18 cellular contexts compared by ENCODE assay signal in genomic region chrX:24846551-24847170, GRCh38.
DNase-seq lines count a peak whose midpoint lies in the region; TF ChIP-seq lines count a peak whose summit lies in the region.
"Had no signal": no experiment of that assay in that cellular context is flagged by ENCODE, and none has a peak within 500 bp of the region (broad histone marks: within the 10 kb centered on the region; RNA-seq: fewer than 3 reads in every experiment).

No MANE protein-coding gene starts in this region.

- no peaks in the 10 kb centered on the region for H3K27me3 ChIP-seq in sigmoid colon
- H3K27me3 ChIP-seq in suprapubic skin, result no peaks in the 10 kb centered on the region
- H3K27me3 ChIP-seq: ascending aorta had no signal

- TF ChIP-seq CTCF in cardiac fibroblast (IDR thresholded peaks at IDR 0.05; ENCODE audit: low read depth, low read length) (no peak), progenitor cell of endocrine pancreas (IDR thresholded peaks at IDR 0.05; ENCODE audit: unreplicated experiment) (no peak), sigmoid colon (IDR thresholded peaks at IDR 0.05) (no peak), suprapubic skin (IDR thresholded peaks at IDR 0.05) (no peak)

- H3K36me3 Mint-ChIP-seq in progenitor cell of endocrine pancreas (ENCODE audit: insufficient read depth), result peaks cover 6% of the 10 kb centered on the region

- no peaks in the 10 kb centered on the region for H3K27me3 Mint-ChIP-seq in progenitor cell of endocrine pancreas
- H3K27me3 Mint-ChIP-seq: CD8-positive, alpha-beta memory T cell; stimulated activated memory B cell treated with anti-CD40 and anti-IgM and Interleukin-4, amounts not matched to agents 10 μg/mL and 1 μg/mL and 100 μg/mL, for 72 hours had no signal

- DNase-seq in NCI-H187 treated with DMSO at 0.1 percent for 48 hours (lab: John Stamatoyannopoulos, UW) (peak; percentile 1), NCI-H187 (lab: John Stamatoyannopoulos, UW) (no peak), NCI-H2227 (lab: John Stamatoyannopoulos, UW; ENCODE audit: unreplicated experiment) (peak; percentile 60), cardiac fibroblast (ENCODE audit: low read depth in 2 of 2) (peak; percentile 44 to 63), progenitor cell of endocrine pancreas (ENCODE audit: low spot score, unreplicated experiment) (no peak), sigmoid colon (no peak), suprapubic skin (ENCODE audit: low spot score in 2 of 2) (no peak)
- no peak for DNase-seq in activated CD4-positive, alpha-beta T cell treated with anti-CD3 and anti-CD28 coated beads for 4 hours
- DNase-seq: activated CD8-positive, alpha-beta memory T cell treated with anti-CD3 and anti-CD28 coated beads for 24 hours; CD8-positive, alpha-beta memory T cell; foreskin melanocyte; KG1; NCI-H2171 treated with DMSO at 0.1 percent for 48 hours; PC-9 had no signal

- peak overlapping the region; percentile 49 for H3K27ac Mint-ChIP-seq in progenitor cell of endocrine pancreas
- H3K27ac Mint-ChIP-seq: activated T-helper 2 cell treated with anti-CD3 and anti-CD28 coated beads, Interferon-gamma antibody, Interleukin-2, Interleukin-4, amounts not matched to agents 10 μg/mL and 5 μg/mL and 100 μg/mL, durations not matched to agents 14 hours and 24 hours and 36 hours; CD8-positive, alpha-beta memory T cell; stimulated activated memory B cell treated with anti-CD40 and anti-IgM and Interleukin-4, amounts not matched to agents 10 μg/mL and 1 μg/mL and 100 μg/mL, for 72 hours had no signal

- TF ChIP-seq POLR2A in sigmoid colon (IDR thresholded peaks at IDR 0.05), result no peak
- no peak for TF ChIP-seq POLR2A in suprapubic skin (IDR thresholded peaks at IDR 0.05)

- no peaks in the 10 kb centered on the region for H3K4me1 ChIP-seq in sigmoid colon
- H3K4me1 ChIP-seq in suprapubic skin, result no peaks in the 10 kb centered on the region
- H3K4me1 ChIP-seq: ascending aorta had no signal

- TF ChIP-seq EP300 in sigmoid colon (IDR thresholded peaks at IDR 0.05) (no peak), suprapubic skin (IDR thresholded peaks at IDR 0.05) (no peak)

- no peak overlapping the region for H3K4me3 Mint-ChIP-seq in progenitor cell of endocrine pancreas (ENCODE audit: low read depth)
- H3K4me3 Mint-ChIP-seq: CD8-positive, alpha-beta memory T cell; stimulated activated memory B cell treated with anti-CD40 and anti-IgM and Interleukin-4, amounts not matched to agents 10 μg/mL and 1 μg/mL and 100 μg/mL, for 72 hours had no signal

- 74 to 86% methylated on average over 3 of the region's 3 CpGs for WGBS in sigmoid colon, 2 donors
- 37% methylated on average over 3 of the region's 3 CpGs for WGBS in suprapubic skin

- no peaks in the 10 kb centered on the region for H3K9me3 Mint-ChIP-seq in progenitor cell of endocrine pancreas (ENCODE audit: low read depth)
- H3K9me3 Mint-ChIP-seq: activated T-helper 2 cell treated with anti-CD3 and anti-CD28 coated beads, Interferon-gamma antibody, Interleukin-2, Interleukin-4, amounts not matched to agents 10 μg/mL and 5 μg/mL and 100 μg/mL, durations not matched to agents 14 hours and 24 hours and 36 hours; CD8-positive, alpha-beta memory T cell; stimulated activated memory B cell treated with anti-CD40 and anti-IgM and Interleukin-4, amounts not matched to agents 10 μg/mL and 1 μg/mL and 100 μg/mL, for 72 hours had no signal

- peaks cover 4% of the 10 kb centered on the region for H3K4me1 Mint-ChIP-seq in progenitor cell of endocrine pancreas (ENCODE audit: low read depth)
- H3K4me1 Mint-ChIP-seq: CD8-positive, alpha-beta memory T cell; stimulated activated memory B cell treated with anti-CD40 and anti-IgM and Interleukin-4, amounts not matched to agents 10 μg/mL and 1 μg/mL and 100 μg/mL, for 72 hours had no signal

- H3K36me3 ChIP-seq in sigmoid colon (no peaks in the 10 kb centered on the region), suprapubic skin (peaks cover 3% of the 10 kb centered on the region)
- H3K36me3 ChIP-seq: ascending aorta had no signal

- H3K9me3 ChIP-seq in sigmoid colon (no peaks in the 10 kb centered on the region), suprapubic skin (no peaks in the 10 kb centered on the region)
- H3K9me3 ChIP-seq: ascending aorta had no signal

- intact Hi-C loops in sigmoid colon (cut with DNase I), result no loop called here

- H3K4me3 ChIP-seq in cardiac fibroblast (replicated peaks in 1 of 2; ENCODE audit: low read depth in 2 of 2, low read length in 2 of 2), result no peak overlapping the region
- H3K4me3 ChIP-seq in sigmoid colon, result no peak overlapping the region
- H3K4me3 ChIP-seq in suprapubic skin, result no peak overlapping the region
- H3K4me3 ChIP-seq: ascending aorta, lung, PC-9 had no signal

- no peak overlapping the region for H3K27ac ChIP-seq in sigmoid colon
- H3K27ac ChIP-seq in suprapubic skin, result no peak overlapping the region
- H3K27ac ChIP-seq: ascending aorta, PC-9 had no signal

Comparison
In these comparisons a context has a peak if more than half of its experiments do, and no peak if none do; other contexts are left out.
1. DNase-seq: peak in NCI-H187 treated with DMSO at 0.1 percent for 48 hours (single experiment), NCI-H2227 (single experiment) and cardiac fibroblast (2 of 2); none in NCI-H187 (0 of 2), progenitor cell of endocrine pancreas (single experiment), sigmoid colon (single experiment), activated CD4-positive, alpha-beta T cell treated with anti-CD3 and anti-CD28 coated beads for 4 hours (0 of 2) and suprapubic skin (0 of 2).